ENCODE assay signal across 1 cellular context in genomic region chr7:131109757-131110293, GRCh38.
TF ChIP-seq lines count a peak whose summit lies in the region.

No MANE protein-coding gene starts in this region.

TF ChIP-seq in HepG2, 621 proteins besides CTCF, POLR2A, EP300 and RAD21 (continued from another document and continues in another):
- TF ChIP-seq, protein P1, sequence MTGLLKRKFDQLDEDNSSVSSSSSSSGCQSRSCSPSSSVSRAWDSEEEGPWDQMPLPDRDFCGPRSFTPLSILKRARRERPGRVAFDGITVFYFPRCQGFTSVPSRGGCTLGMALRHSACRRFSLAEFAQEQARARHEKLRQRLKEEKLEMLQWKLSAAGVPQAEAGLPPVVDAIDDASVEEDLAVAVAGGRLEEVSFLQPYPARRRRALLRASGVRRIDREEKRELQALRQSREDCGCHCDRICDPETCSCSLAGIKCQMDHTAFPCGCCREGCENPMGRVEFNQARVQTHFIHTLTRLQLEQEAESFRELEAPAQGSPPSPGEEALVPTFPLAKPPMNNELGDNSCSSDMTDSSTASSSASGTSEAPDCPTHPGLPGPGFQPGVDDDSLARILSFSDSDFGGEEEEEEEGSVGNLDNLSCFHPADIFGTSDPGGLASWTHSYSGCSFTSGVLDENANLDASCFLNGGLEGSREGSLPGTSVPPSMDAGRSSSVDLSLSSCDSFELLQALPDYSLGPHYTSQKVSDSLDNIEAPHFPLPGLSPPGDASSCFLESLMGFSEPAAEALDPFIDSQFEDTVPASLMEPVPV (CRISPR knock-in tag; IDR thresholded peaks at IDR 0.05), result no peak; the same call in 1 of the 2 replicates
- TF ChIP-seq ZNF724P (CRISPR knock-in tag; IDR thresholded peaks at IDR 0.05; ENCODE audit: borderline replicate concordance), result peak; percentile 19; the same call in 1 of the 2 replicates
- TF ChIP-seq RARA (CRISPR knock-in tag; IDR thresholded peaks at IDR 0.05), result peak; percentile 68
- peak; percentile 44; the same call in 1 of the 2 replicates for TF ChIP-seq MAFF (IDR thresholded peaks at IDR 0.05; ENCODE audit: low read depth, low read length)
- 0 out of 2 replicates have a peak, but pooled peaks have one; percentile 36 for TF ChIP-seq BRD4 (CRISPR knock-in tag; IDR thresholded peaks at IDR 0.05)
- TF ChIP-seq SP5 (CRISPR knock-in tag; IDR thresholded peaks at IDR 0.05; ENCODE audit: borderline replicate concordance, low read depth), result no peak
- TF ChIP-seq XRCC5 (optimal IDR thresholded peaks at IDR 0.05; ENCODE audit: low read length), result peak; percentile 64
- TF ChIP-seq PLSCR1 (CRISPR knock-in tag; IDR thresholded peaks at IDR 0.05; ENCODE audit: borderline replicate concordance), result no peak
- TF ChIP-seq, protein P2, sequence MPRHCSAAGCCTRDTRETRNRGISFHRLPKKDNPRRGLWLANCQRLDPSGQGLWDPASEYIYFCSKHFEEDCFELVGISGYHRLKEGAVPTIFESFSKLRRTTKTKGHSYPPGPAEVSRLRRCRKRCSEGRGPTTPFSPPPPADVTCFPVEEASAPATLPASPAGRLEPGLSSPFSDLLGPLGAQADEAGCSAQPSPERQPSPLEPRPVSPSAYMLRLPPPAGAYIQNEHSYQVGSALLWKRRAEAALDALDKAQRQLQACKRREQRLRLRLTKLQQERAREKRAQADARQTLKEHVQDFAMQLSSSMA (CRISPR knock-in tag; IDR thresholded peaks at IDR 0.05), result no peak
- TF ChIP-seq RBFOX2 (IDR thresholded peaks at IDR 0.05; ENCODE audit: low read depth, low read length), result peak; percentile 76
- TF ChIP-seq PRMT3 (CRISPR knock-in tag; IDR thresholded peaks at IDR 0.05; ENCODE audit: borderline replicate concordance, low read depth), result no peak
- TF ChIP-seq KMT2A (CRISPR knock-in tag; IDR thresholded peaks at IDR 0.05), result peak; percentile 47; the same call in 1 of the 2 replicates
- peak; percentile 66 for TF ChIP-seq TBX2 (CRISPR knock-in tag; IDR thresholded peaks at IDR 0.05; ENCODE audit: borderline replicate concordance)
- peak; percentile 28; the same call in 1 of the 2 replicates for TF ChIP-seq ZSCAN21 (CRISPR knock-in tag; IDR thresholded peaks at IDR 0.05; ENCODE audit: borderline replicate concordance)
- peak; percentile 54; the same call in 1 of the 2 replicates for TF ChIP-seq TFAP4 (IDR thresholded peaks at IDR 0.05; ENCODE audit: borderline replicate concordance, low read depth)
- TF ChIP-seq THAP9 (CRISPR knock-in tag; IDR thresholded peaks at IDR 0.05; ENCODE audit: borderline replicate concordance), result peak; percentile 53; the same call in 1 of the 2 replicates
- TF ChIP-seq HNF4G (IDR thresholded peaks at IDR 0.05; ENCODE audit: borderline replicate concordance, low read depth, low read length), result no peak
- TF ChIP-seq HNF4G (CRISPR knock-in tag; IDR thresholded peaks at IDR 0.05; ENCODE audit: borderline replicate concordance, low read depth), result no peak
- TF ChIP-seq FOXA3 (CRISPR knock-in tag; IDR thresholded peaks at IDR 0.05), result 0 out of 2 replicates have a peak, but pooled peaks have one; percentile 8
- TF ChIP-seq, protein P3, sequence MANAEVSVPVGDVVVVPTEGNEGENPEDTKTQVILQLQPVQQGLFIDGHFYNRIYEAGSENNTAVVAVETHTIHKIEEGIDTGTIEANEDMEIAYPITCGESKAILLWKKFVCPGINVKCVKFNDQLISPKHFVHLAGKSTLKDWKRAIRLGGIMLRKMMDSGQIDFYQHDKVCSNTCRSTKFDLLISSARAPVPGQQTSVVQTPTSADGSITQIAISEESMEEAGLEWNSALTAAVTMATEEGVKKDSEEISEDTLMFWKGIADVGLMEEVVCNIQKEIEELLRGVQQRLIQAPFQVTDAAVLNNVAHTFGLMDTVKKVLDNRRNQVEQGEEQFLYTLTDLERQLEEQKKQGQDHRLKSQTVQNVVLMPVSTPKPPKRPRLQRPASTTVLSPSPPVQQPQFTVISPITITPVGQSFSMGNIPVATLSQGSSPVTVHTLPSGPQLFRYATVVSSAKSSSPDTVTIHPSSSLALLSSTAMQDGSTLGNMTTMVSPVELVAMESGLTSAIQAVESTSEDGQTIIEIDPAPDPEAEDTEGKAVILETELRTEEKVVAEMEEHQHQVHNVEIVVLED (CRISPR knock-in tag; IDR thresholded peaks at IDR 0.05; ENCODE audit: borderline replicate concordance), result no peak
- no peak for TF ChIP-seq IRX3 (CRISPR knock-in tag; IDR thresholded peaks at IDR 0.05; ENCODE audit: borderline replicate concordance, low read depth)
- TF ChIP-seq, protein P4, sequence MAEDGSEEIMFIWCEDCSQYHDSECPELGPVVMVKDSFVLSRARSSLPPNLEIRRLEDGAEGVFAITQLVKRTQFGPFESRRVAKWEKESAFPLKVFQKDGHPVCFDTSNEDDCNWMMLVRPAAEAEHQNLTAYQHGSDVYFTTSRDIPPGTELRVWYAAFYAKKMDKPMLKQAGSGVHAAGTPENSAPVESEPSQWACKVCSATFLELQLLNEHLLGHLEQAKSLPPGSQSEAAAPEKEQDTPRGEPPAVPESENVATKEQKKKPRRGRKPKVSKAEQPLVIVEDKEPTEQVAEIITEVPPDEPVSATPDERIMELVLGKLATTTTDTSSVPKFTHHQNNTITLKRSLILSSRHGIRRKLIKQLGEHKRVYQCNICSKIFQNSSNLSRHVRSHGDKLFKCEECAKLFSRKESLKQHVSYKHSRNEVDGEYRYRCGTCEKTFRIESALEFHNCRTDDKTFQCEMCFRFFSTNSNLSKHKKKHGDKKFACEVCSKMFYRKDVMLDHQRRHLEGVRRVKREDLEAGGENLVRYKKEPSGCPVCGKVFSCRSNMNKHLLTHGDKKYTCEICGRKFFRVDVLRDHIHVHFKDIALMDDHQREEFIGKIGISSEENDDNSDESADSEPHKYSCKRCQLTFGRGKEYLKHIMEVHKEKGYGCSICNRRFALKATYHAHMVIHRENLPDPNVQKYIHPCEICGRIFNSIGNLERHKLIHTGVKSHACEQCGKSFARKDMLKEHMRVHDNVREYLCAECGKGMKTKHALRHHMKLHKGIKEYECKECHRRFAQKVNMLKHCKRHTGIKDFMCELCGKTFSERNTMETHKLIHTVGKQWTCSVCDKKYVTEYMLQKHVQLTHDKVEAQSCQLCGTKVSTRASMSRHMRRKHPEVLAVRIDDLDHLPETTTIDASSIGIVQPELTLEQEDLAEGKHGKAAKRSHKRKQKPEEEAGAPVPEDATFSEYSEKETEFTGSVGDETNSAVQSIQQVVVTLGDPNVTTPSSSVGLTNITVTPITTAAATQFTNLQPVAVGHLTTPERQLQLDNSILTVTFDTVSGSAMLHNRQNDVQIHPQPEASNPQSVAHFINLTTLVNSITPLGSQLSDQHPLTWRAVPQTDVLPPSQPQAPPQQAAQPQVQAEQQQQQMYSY (CRISPR knock-in tag; IDR thresholded peaks at IDR 0.05), result no peak
- no peak for TF ChIP-seq ZNF460 (CRISPR knock-in tag; IDR thresholded peaks at IDR 0.05; ENCODE audit: borderline replicate concordance)
- 0 out of 2 replicates have a peak, but pooled peaks have one; percentile 48 for TF ChIP-seq DR1 (CRISPR knock-in tag; IDR thresholded peaks at IDR 0.05)
- peak; percentile 73 for TF ChIP-seq ASH2L (IDR thresholded peaks at IDR 0.05; ENCODE audit: insufficient read length, low read depth, low read length)
- peak; percentile 53; the same call in 1 of the 2 replicates for TF ChIP-seq DPF2 (CRISPR knock-in tag; IDR thresholded peaks at IDR 0.05; ENCODE audit: borderline replicate concordance, low read depth)
- TF ChIP-seq, protein P5, sequence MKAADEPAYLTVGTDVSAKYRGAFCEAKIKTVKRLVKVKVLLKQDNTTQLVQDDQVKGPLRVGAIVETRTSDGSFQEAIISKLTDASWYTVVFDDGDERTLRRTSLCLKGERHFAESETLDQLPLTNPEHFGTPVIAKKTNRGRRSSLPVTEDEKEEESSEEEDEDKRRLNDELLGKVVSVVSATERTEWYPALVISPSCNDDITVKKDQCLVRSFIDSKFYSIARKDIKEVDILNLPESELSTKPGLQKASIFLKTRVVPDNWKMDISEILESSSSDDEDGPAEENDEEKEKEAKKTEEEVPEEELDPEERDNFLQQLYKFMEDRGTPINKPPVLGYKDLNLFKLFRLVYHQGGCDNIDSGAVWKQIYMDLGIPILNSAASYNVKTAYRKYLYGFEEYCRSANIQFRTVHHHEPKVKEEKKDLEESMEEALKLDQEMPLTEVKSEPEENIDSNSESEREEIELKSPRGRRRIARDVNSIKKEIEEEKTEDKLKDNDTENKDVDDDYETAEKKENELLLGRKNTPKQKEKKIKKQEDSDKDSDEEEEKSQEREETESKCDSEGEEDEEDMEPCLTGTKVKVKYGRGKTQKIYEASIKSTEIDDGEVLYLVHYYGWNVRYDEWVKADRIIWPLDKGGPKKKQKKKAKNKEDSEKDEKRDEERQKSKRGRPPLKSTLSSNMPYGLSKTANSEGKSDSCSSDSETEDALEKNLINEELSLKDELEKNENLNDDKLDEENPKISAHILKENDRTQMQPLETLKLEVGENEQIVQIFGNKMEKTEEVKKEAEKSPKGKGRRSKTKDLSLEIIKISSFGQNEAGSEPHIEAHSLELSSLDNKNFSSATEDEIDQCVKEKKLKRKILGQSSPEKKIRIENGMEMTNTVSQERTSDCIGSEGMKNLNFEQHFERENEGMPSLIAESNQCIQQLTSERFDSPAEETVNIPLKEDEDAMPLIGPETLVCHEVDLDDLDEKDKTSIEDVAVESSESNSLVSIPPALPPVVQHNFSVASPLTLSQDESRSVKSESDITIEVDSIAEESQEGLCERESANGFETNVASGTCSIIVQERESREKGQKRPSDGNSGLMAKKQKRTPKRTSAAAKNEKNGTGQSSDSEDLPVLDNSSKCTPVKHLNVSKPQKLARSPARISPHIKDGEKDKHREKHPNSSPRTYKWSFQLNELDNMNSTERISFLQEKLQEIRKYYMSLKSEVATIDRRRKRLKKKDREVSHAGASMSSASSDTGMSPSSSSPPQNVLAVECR (CRISPR knock-in tag; IDR thresholded peaks at IDR 0.05; ENCODE audit: borderline replicate concordance), result peak; percentile 59; the same call in 1 of the 2 replicates
- TF ChIP-seq ZNF451 (CRISPR knock-in tag; IDR thresholded peaks at IDR 0.05), result no peak
- TF ChIP-seq ZNF12 (CRISPR knock-in tag; IDR thresholded peaks at IDR 0.05), result peak; percentile 55; the same call in 1 of the 2 replicates
- TF ChIP-seq ZNF275 (CRISPR knock-in tag; IDR thresholded peaks at IDR 0.05; ENCODE audit: borderline replicate concordance), result 0 out of 2 replicates have a peak, but pooled peaks have one; percentile 59
- TF ChIP-seq AGO1 (IDR thresholded peaks at IDR 0.05; ENCODE audit: low read depth, low read length, poor library complexity, severe bottlenecking), result peak; percentile 61
- no peak for TF ChIP-seq ZNF567 (CRISPR knock-in tag; IDR thresholded peaks at IDR 0.05; ENCODE audit: borderline replicate concordance)
- TF ChIP-seq NFKB2 (CRISPR knock-in tag; IDR thresholded peaks at IDR 0.05; ENCODE audit: borderline replicate concordance), result peak; percentile 46; the same call in 1 of the 2 replicates
- TF ChIP-seq KLF6 (CRISPR knock-in tag; IDR thresholded peaks at IDR 0.05), result no peak
- TF ChIP-seq PHF8 (CRISPR knock-in tag; IDR thresholded peaks at IDR 0.05), result peak; percentile 74; the same call in 1 of the 2 replicates
- no peak for TF ChIP-seq BRCA1 (CRISPR knock-in tag; IDR thresholded peaks at IDR 0.05)
- peak; percentile 87 for TF ChIP-seq ZNF563 (CRISPR knock-in tag; IDR thresholded peaks at IDR 0.05)
- TF ChIP-seq TARDBP (CRISPR knock-in tag; IDR thresholded peaks at IDR 0.05), result peak; percentile 29; the same call in 1 of the 2 replicates
- peak; percentile 72; the same call in 1 of the 2 replicates for TF ChIP-seq KDM3A (CRISPR knock-in tag; IDR thresholded peaks at IDR 0.05; ENCODE audit: low read depth)
- TF ChIP-seq ELF3 (CRISPR knock-in tag; IDR thresholded peaks at IDR 0.05), result 0 out of 2 replicates have a peak, but pooled peaks have one; percentile 8
- TF ChIP-seq EEA1 (CRISPR knock-in tag; IDR thresholded peaks at IDR 0.05; ENCODE audit: borderline replicate concordance), result no peak
- no peak for TF ChIP-seq ZNF282 (IDR thresholded peaks at IDR 0.05; ENCODE audit: partially characterized antibody)
